In the genomic region with DNA sequence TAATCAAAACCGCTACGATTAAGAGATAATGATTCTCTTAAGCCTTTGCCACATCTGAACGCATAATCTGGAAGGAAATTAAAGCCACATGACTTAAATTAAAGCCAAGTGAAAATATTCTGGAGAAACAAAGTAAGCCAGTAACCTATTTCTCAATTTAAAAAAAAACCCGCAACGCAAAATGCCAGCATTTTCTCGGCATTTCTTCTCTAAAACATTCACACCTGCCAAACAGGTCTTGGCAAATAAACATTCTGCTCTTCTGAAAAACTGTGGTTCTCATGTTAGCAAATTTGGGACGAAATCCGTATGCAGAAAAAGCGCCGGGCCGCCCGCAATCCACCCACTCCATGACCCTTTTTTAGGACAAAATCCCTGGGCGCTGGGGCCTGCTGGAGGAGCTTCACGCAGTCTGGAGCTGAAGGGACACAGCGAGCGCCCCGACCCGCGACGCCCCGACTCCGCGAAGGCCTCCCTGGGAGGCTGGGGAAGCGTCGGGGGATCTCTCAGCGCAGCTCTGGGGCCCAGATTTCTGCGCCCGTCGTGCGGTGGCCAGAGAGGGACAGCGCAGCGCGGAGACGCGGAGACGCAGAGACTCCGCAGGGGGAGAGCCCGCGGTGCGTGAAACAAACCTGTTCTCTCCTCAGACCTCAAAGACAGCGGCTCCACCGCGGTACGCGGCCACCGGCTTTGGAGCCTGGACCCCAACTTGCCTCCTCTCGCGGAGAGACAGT, we compare ENCODE assay signal across 1 cellular context.
TF ChIP-seq lines count a peak whose summit lies in the region.

No MANE protein-coding gene starts in this region.

TF ChIP-seq in WTC11, 78 proteins besides CTCF, POLR2A, EP300 and RAD21 (continued from another document):
- TF ChIP-seq, protein P1, sequence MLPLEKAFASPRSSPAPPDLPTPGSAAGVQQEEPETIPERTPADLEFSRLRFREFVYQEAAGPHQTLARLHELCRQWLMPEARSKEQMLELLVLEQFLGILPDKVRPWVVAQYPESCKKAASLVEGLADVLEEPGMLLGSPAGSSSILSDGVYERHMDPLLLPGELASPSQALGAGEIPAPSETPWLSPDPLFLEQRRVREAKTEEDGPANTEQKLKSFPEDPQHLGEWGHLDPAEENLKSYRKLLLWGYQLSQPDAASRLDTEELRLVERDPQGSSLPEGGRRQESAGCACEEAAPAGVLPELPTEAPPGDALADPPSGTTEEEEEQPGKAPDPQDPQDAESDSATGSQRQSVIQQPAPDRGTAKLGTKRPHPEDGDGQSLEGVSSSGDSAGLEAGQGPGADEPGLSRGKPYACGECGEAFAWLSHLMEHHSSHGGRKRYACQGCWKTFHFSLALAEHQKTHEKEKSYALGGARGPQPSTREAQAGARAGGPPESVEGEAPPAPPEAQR (CRISPR knock-in tag; IDR thresholded peaks at IDR 0.05): no peak
- no peak for TF ChIP-seq ATF1 (CRISPR knock-in tag; IDR thresholded peaks at IDR 0.05)
